Comparison of ENCODE assay signal across 8 cellular contexts in the genomic region with DNA sequence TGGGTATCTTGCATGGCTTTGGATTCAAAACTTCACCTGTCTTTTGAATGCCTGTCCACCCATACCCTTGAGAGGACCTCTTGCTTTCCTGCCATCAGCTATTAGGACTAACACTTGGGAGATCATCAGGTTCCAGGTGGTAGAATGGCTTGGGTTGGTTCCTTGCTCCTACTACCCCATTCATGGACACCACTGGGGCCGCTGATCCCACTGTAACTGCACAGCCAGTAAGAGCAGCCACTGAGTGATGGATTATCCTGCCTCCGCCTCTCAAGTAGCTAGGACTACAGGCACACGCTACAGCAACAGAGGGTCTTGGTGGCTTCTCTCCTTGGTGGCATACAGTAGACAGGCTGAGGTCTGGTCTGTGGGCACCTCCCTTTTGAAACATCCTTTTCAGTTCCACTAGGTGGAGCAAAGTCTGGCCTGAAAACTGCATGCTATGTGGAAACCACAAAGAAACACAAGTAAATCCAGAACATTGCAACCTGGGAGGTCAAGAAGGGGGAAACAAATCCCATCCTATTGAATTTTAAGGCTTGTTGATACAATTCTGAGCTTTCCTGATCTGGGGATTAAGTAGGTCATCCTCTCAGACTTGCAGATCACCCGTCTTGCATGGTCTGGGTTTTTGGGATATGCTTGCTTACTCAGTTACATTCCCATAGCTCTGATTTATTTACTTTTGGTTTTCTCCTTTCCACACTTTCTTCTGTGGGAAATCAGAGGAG. TPM values are rescaled to one million over a fixed set of nuclear protein-coding genes. Genes with fewer than 3 reads are reported as not detected.
DNase-seq lines count a peak whose midpoint lies in the region; ATAC-seq and TF ChIP-seq lines count a peak whose summit lies in the region.

No MANE protein-coding gene starts in this region.

- no peak overlapping the region for H3K27ac ChIP-seq in DOHH2 (ENCODE audit: low read depth, low read length)

- peaks cover 61% of the 10 kb centered on the region for H3K79me2 ChIP-seq in DOHH2 (ENCODE audit: control insufficient read depth, low read length)

- no peaks in the 10 kb centered on the region; the same call in 1 of the 2 replicates for H3K36me3 ChIP-seq in DOHH2 (ENCODE audit: control insufficient read depth, low read length)

- 0 out of 2 replicates have a peak, but pooled peaks cover 5% of the 10 kb centered on the region for H4K20me1 ChIP-seq in DOHH2 (ENCODE audit: control insufficient read depth, insufficient read depth, low read depth, low read length)

- TF ChIP-seq CTCF in DOHH2 (IDR thresholded peaks at IDR 0.05; ENCODE audit: low read depth, low read length, poor library complexity, severe bottlenecking) = peak; percentile 70
- peak; percentile 53 for TF ChIP-seq CTCF in WI38 (IDR thresholded peaks at IDR 0.05; ENCODE audit: low read depth, low read length)

- no peaks in the 10 kb centered on the region for H3K9me2 ChIP-seq in DOHH2 (replicated peaks; ENCODE audit: control insufficient read depth, low read length)

- no peak for ATAC-seq in GM21717 (IDR thresholded peaks at IDR 0.05; ENCODE audit: unreplicated experiment)
- no peak for ATAC-seq in HG03097 (IDR thresholded peaks at IDR 0.05; ENCODE audit: low FRiP score, unreplicated experiment)

- no peaks in the 10 kb centered on the region for H3K9me3 ChIP-seq in DOHH2 (ENCODE audit: control insufficient read depth, insufficient read depth, low read length)

- no peaks in the 10 kb centered on the region for H3K4me1 ChIP-seq in DOHH2 (ENCODE audit: control insufficient read depth, low read length)

- H3K4me3 ChIP-seq in DOHH2 (ENCODE audit: low read length) = no peak overlapping the region
- H3K4me3 ChIP-seq in WI38 (ENCODE audit: low read depth, low read length) = no peak overlapping the region

- no peaks in the 10 kb centered on the region for H3K27me3 ChIP-seq in DOHH2 (ENCODE audit: control insufficient read depth, low read length)

- H3K4me2 ChIP-seq in DOHH2 (ENCODE audit: low read length) = no peak overlapping the region

- DNase-seq in HT1080 (ENCODE audit: low read depth) = peak; percentile 48
- peak; percentile 63 for DNase-seq in glomerular visceral epithelial cell (ENCODE audit: extremely low spot score)
- peak; percentile 75 for DNase-seq in renal cortical epithelial cell (ENCODE audit: low read depth)
- DNase-seq in stimulated activated CD4-positive, alpha-beta T cell treated with anti-CD3 and anti-CD28 coated beads, Interleukin-12 subunit alpha, Interleukin-12 subunit beta, amount 100 ng/mL, for 4 hours = no peak

- H3F3A ChIP-seq in DOHH2 (ENCODE audit: control insufficient read depth, insufficient read depth) = no peaks in the 10 kb centered on the region

RNA-seq across cellular contexts. Expression of a gene that starts 9.4 kb away (rescaled TPM):
- 19.0 and 25.7 TPM in 2 replicates for total RNA-seq in HT1080 (2014; rRNA removed; shearing (Covaris generic))
- polyA plus RNA-seq in HT1080 (2015; cell fraction: cytosol; rRNA removed) = 26.4 and 30.8 TPM in 2 replicates
- polyA plus RNA-seq in HT1080 (2015; cell fraction: nucleus; rRNA removed) = 13.4 and 14.4 TPM in 2 replicates
- 45.0 and 79.7 TPM in 2 replicates for total RNA-seq in renal cortical epithelial cell

RNA-seq across cellular contexts. Expression of a gene that starts 38.7 kb away (rescaled TPM):
- 18.8 and 18.9 TPM in 2 replicates for total RNA-seq in HT1080 (2014; rRNA removed; shearing (Covaris generic))
- polyA plus RNA-seq in HT1080 (2015; cell fraction: cytosol; rRNA removed) = 7.2 and 9.4 TPM in 2 replicates
- polyA plus RNA-seq in HT1080 (2015; cell fraction: nucleus; rRNA removed) = 18.3 and 21.1 TPM in 2 replicates
- 5.1 and 5.6 TPM in 2 replicates for total RNA-seq in renal cortical epithelial cell

RNA-seq across cellular contexts. Expression of a gene that starts 38.9 kb away (rescaled TPM):
- total RNA-seq in HT1080 (2014; rRNA removed; shearing (Covaris generic)) = 5.4 and 5.6 TPM in 2 replicates
- polyA plus RNA-seq in HT1080 (2015; cell fraction: cytosol; rRNA removed) = 4.6 TPM in 2 replicates
- polyA plus RNA-seq in HT1080 (2015; cell fraction: nucleus; rRNA removed) = 2.3 and 3.2 TPM in 2 replicates
- 7.8 and 9.7 TPM in 2 replicates for total RNA-seq in renal cortical epithelial cell
